Comparison of ENCODE assay signal across 22 cellular contexts in the genomic region with DNA sequence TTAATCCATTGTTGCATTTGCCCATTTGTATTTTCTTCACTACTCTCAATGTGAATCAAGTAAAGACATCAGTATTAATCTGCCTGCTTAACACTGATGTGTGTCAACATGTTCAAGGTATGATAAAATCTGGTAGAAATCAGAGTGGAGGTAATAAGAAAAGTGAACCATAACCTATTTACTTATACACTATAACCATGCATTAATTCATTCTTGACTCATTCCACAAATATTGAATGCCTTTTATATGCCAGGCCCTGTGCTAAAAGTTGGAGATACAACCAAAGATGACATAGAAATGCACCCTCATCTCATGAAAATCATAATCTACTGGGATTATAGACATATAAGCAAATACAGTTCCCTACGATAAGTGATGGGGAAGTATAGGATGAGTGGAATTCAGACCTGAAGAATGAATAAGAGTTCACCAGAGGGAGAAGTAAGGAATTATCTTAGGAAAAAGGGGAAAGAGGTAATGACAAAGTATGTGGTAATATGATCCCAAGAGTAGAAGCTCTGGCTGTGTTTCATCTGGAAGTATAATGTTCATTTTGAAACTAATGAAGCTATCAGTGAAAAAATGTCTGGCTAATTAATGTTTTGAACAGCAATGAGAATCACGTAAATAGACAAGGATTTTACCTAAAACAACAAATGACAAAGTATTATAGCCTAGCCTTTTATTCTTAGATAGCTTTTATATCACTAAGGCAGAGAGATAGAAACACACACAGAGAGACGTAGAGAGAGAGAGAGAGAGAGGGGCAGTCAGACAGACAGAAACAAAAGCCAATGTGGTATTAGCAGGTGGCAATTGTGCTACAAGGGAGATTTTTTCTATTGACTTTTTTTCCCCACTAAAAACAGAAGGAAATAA. TPM values are rescaled to one million over a fixed set of nuclear protein-coding genes. Genes with fewer than 3 reads are reported as not detected.
DNase-seq lines count a peak whose midpoint lies in the region; ATAC-seq and TF ChIP-seq lines count a peak whose summit lies in the region.
"Had no signal": no experiment of that assay in that cellular context is flagged by ENCODE, and none has a peak within 500 bp of the region (broad histone marks: within the 10 kb centered on the region; RNA-seq: fewer than 3 reads in every experiment).

No MANE protein-coding gene starts in this region.

- POLR2A ChIA-PET in activated CD4-positive, alpha-beta memory T cell treated with anti-CD3 and anti-CD28 coated beads, Interleukin-2, amount 10 ng/mL, durations not matched to agents 7 days and 5 days (lab: Charles Lee) = no interaction called here

- no peak overlapping the region for H3K4me3 Mint-ChIP-seq in CD14-positive monocyte
- H3K4me3 Mint-ChIP-seq in progenitor cell of endocrine pancreas (ENCODE audit: low read depth) = no peak overlapping the region
- no peak overlapping the region for H3K4me3 Mint-ChIP-seq in activated CD4-positive, alpha-beta memory T cell treated with anti-CD3 and anti-CD28 coated beads, Interleukin-2, amount 10 ng/mL, durations not matched to agents 7 days and 5 days
- H3K4me3 Mint-ChIP-seq: activated CD4-positive, alpha-beta T cell treated with anti-CD3 and anti-CD28 coated beads for 36 hours; B cell; stimulated activated naive B cell treated with anti-CD40 and anti-IgM and Interleukin-4, amounts not matched to agents 10 μg/mL and 1 μg/mL and 100 μg/mL, for 72 hours had no signal

- in situ Hi-C loops in SK-MEL-5 (cut with HindIII; ENCODE audit: low pct_unique_long_range_greater_than_20kb, low sequenced_read_pairs) = no loop called here

- no peak for TF ChIP-seq POLR2A in heart left ventricle (IDR thresholded peaks at IDR 0.05)

- no peaks in the 10 kb centered on the region for H3K9me3 ChIP-seq in heart left ventricle
- H3K9me3 ChIP-seq: sigmoid colon, thoracic aorta had no signal

- peaks cover 0 to 3% (median 0%) of the 10 kb centered on the region in 7 donors for H3K9me3 Mint-ChIP-seq in CD14-positive monocyte
- no peaks in the 10 kb centered on the region for H3K9me3 Mint-ChIP-seq in progenitor cell of endocrine pancreas (ENCODE audit: low read depth)
- no peaks in the 10 kb centered on the region for H3K9me3 Mint-ChIP-seq in activated CD4-positive, alpha-beta memory T cell treated with anti-CD3 and anti-CD28 coated beads, Interleukin-2, amount 10 ng/mL, durations not matched to agents 7 days and 5 days
- H3K9me3 Mint-ChIP-seq: stimulated activated naive B cell treated with anti-CD40 and anti-IgM and Interleukin-4, amounts not matched to agents 10 μg/mL and 1 μg/mL and 100 μg/mL, for 72 hours had no signal

- H3K4me3 ChIP-seq in heart left ventricle = peak overlapping the region in 1 of 12 donors; percentile 24
- H3K4me3 ChIP-seq: lung, sigmoid colon, thoracic aorta had no signal

- H3K4me1 ChIP-seq in heart left ventricle = peaks cover 0 to 46% (median 17%) of the 10 kb centered on the region in 12 donors

- H3K36me3 Mint-ChIP-seq in CD14-positive monocyte (no peaks in the 10 kb centered on the region), progenitor cell of endocrine pancreas (ENCODE audit: insufficient read depth) (peaks cover 2% of the 10 kb centered on the region)
- no peaks in the 10 kb centered on the region for H3K36me3 Mint-ChIP-seq in activated CD4-positive, alpha-beta memory T cell treated with anti-CD3 and anti-CD28 coated beads, Interleukin-2, amount 10 ng/mL, durations not matched to agents 7 days and 5 days (ENCODE audit: low read depth)
- H3K36me3 Mint-ChIP-seq: stimulated activated naive B cell treated with anti-CD40 and anti-IgM and Interleukin-4, amounts not matched to agents 10 μg/mL and 1 μg/mL and 100 μg/mL, for 72 hours had no signal

- H3K36me3 ChIP-seq in heart left ventricle = no peaks in the 10 kb centered on the region
- H3K36me3 ChIP-seq: sigmoid colon, thoracic aorta had no signal

- peak overlapping the region in 9 of 12 donors; percentile 7 to 67 (median 48) for H3K27ac ChIP-seq in heart left ventricle
- H3K27ac ChIP-seq: thoracic aorta had no signal

- TF ChIP-seq CTCF in CD14-positive monocyte (IDR thresholded peaks at IDR 0.05) (no peak), heart left ventricle (IDR thresholded peaks at IDR 0.05) (no peak), progenitor cell of endocrine pancreas (IDR thresholded peaks at IDR 0.05; ENCODE audit: unreplicated experiment) (no peak)

- H3K27me3 ChIP-seq in heart left ventricle = no peaks in the 10 kb centered on the region
- H3K27me3 ChIP-seq: sigmoid colon had no signal

- ATAC-seq in heart left ventricle = peak in 3 of 4 donors; percentile 21 to 41 (median 34)
- no peak for ATAC-seq in GM21367 (IDR thresholded peaks at IDR 0.05; ENCODE audit: unreplicated experiment)
- ATAC-seq: activated CD4-positive, alpha-beta T cell treated with anti-CD3 and anti-CD28 coated beads for 36 hours; stimulated activated naive B cell treated with anti-CD40 and anti-IgM and Interleukin-4, amounts not matched to agents 10 μg/mL and 1 μg/mL and 100 μg/mL, for 72 hours had no signal

- intact Hi-C loops in CD14-positive monocyte (cut with micrococcal nuclease) = loop anchor here in 1 of 2 donors (5.0 kb wide), 1 partner anchor 155 kb away; the partner anchor contains the start of gene ALG14
- intact Hi-C loops in heart left ventricle (cut with DNase I) = no loop called here

- peaks cover 5 to 17% (median 12%) of the 10 kb centered on the region in 3 donors for H3K27me3 Mint-ChIP-seq in CD14-positive monocyte (ENCODE audit: low read depth in 3 of 3)
- H3K27me3 Mint-ChIP-seq in progenitor cell of endocrine pancreas = no peaks in the 10 kb centered on the region
- H3K27me3 Mint-ChIP-seq in activated CD4-positive, alpha-beta memory T cell treated with anti-CD3 and anti-CD28 coated beads, Interleukin-2, amount 10 ng/mL, durations not matched to agents 7 days and 5 days = peaks cover 20% of the 10 kb centered on the region

- H3K4me1 Mint-ChIP-seq in CD14-positive monocyte (peaks cover 12% of the 10 kb centered on the region), progenitor cell of endocrine pancreas (ENCODE audit: low read depth) (peaks cover 13% of the 10 kb centered on the region)
- no peaks in the 10 kb centered on the region for H3K4me1 Mint-ChIP-seq in activated CD4-positive, alpha-beta memory T cell treated with anti-CD3 and anti-CD28 coated beads, Interleukin-2, amount 10 ng/mL, durations not matched to agents 7 days and 5 days
- H3K4me1 Mint-ChIP-seq: activated CD4-positive, alpha-beta T cell treated with anti-CD3 and anti-CD28 coated beads for 36 hours; B cell; stimulated activated naive B cell treated with anti-CD40 and anti-IgM and Interleukin-4, amounts not matched to agents 10 μg/mL and 1 μg/mL and 100 μg/mL, for 72 hours had no signal

- DNase-seq in CD14-positive monocyte (ENCODE audit: low spot score) = no peak
- peak; percentile 49 for DNase-seq in SK-MEL-5 (ENCODE audit: low read depth, low spot score)
- DNase-seq in heart left ventricle = no peak
- no peak for DNase-seq in progenitor cell of endocrine pancreas (ENCODE audit: low spot score, unreplicated experiment)
- no peak for DNase-seq in H4 (ENCODE audit: low spot score)
- no peak for DNase-seq in activated CD4-positive, alpha-beta T cell treated with anti-CD3 and anti-CD28 coated beads, Interleukin-2, amount 50 U/mL, for 4 hours
- DNase-seq in activated CD4-positive, alpha-beta memory T cell treated with anti-CD3 and anti-CD28 coated beads, Interleukin-2, amount 10 ng/mL, durations not matched to agents 7 days and 5 days = no peak
- DNase-seq: activated CD4-positive, alpha-beta T cell treated with anti-CD3 and anti-CD28 coated beads for 36 hours; activated gamma-delta T cell; activated T-cell treated with anti-CD3 and anti-CD28 coated beads, Interleukin-2, amount 50 U/mL, for 1 hour; erythroblast; GOT3; Kasumi-1; NCI-H1694; NCI-H526; sigmoid colon; stimulated activated naive B cell treated with anti-CD40 and anti-IgM and Interleukin-4, amounts not matched to agents 10 μg/mL and 1 μg/mL and 100 μg/mL, for 72 hours; T-helper 2 cell had no signal

- 51 to 61% (median 56%) methylated on average over 3 of the region's 3 CpGs for WGBS in heart left ventricle, 4 donors

- CTCF ChIA-PET in activated CD4-positive, alpha-beta memory T cell treated with anti-CD3 and anti-CD28 coated beads, Interleukin-2, amount 10 ng/mL, durations not matched to agents 7 days and 5 days (lab: Charles Lee) = interaction anchor here (1.6 kb wide), 1 partner anchor 7 kb away, joined by 6 read pairs; the partner anchor contains the start of gene RWDD3

- peak overlapping the region; percentile 54 to 90 (median 66) for H3K27ac Mint-ChIP-seq in CD14-positive monocyte
- peak overlapping the region; percentile 8 for H3K27ac Mint-ChIP-seq in progenitor cell of endocrine pancreas
- no peak overlapping the region for H3K27ac Mint-ChIP-seq in activated CD4-positive, alpha-beta memory T cell treated with anti-CD3 and anti-CD28 coated beads, Interleukin-2, amount 10 ng/mL, durations not matched to agents 7 days and 5 days
- H3K27ac Mint-ChIP-seq: activated CD4-positive, alpha-beta T cell treated with anti-CD3 and anti-CD28 coated beads for 36 hours; B cell; stimulated activated naive B cell treated with anti-CD40 and anti-IgM and Interleukin-4, amounts not matched to agents 10 μg/mL and 1 μg/mL and 100 μg/mL, for 72 hours had no signal

RNA-seq across cellular contexts. Expression of gene RWDD3, which starts 7.0 kb away (rescaled TPM):
- polyA plus RNA-seq in CD14-positive monocyte (10 to 100 TPM; 18.1 to 20.1 TPM), heart left ventricle (10 to 100 TPM; 11.2 to 41.1 TPM)
- total RNA-seq in SK-MEL-5 (2014; rRNA removed; shearing (Covaris generic)) = 19.9 and 24.8 TPM in 2 replicates
- polyA plus RNA-seq in SK-MEL-5 (2015; cell fraction: cytosol; rRNA removed) = 17.7 and 19.1 TPM in 2 replicates
- 119 TPM in 2 replicates for polyA plus RNA-seq in SK-MEL-5 (2015; cell fraction: nucleus; rRNA removed)
- total RNA-seq in heart left ventricle (10 to 100 TPM in 7 of 9 donors, 1 to 10 TPM in 2; 8.9 to 24.8 (median 14.8) TPM), progenitor cell of endocrine pancreas (32.2 and 33.0 TPM in 2 replicates)
- 6.7 and 10.8 TPM in 2 replicates for total RNA-seq in H4 (2014; rRNA removed; shearing (Covaris generic))
- total RNA-seq in activated CD4-positive, alpha-beta memory T cell treated with anti-CD3 and anti-CD28 coated beads, Interleukin-2, amount 10 ng/mL, durations not matched to agents 7 days and 5 days = 10 to 100 TPM; 16.5 to 17.9 TPM
